In genomic region chr1:221794079-221794670, GRCh38 we compare ENCODE assay signal across 9 cellular contexts. TPM values are rescaled to one million over a fixed set of nuclear protein-coding genes. Genes with fewer than 3 reads are reported as not detected.
DNase-seq lines count a peak whose midpoint lies in the region; ATAC-seq, FAIRE-seq and TF ChIP-seq lines count a peak whose summit lies in the region.
"Had no signal": no experiment of that assay in that cellular context is flagged by ENCODE, and none has a peak within 500 bp of the region (broad histone marks: within the 10 kb centered on the region; RNA-seq: fewer than 3 reads in every experiment).

No MANE protein-coding gene starts in this region.

- peaks cover under 1% of the 10 kb centered on the region for H3K36me3 Mint-ChIP-seq in nephron progenitor cell (ENCODE audit: low read depth)
- H3K36me3 Mint-ChIP-seq: brain had no signal

- intact Hi-C loops in PC-3 (cut with micrococcal nuclease): no loop called here

- CTCF ChIA-PET in PC-3 (lab: Charles Lee): no interaction called here

- H3F3A ChIP-seq in DOHH2 (ENCODE audit: control insufficient read depth, insufficient read depth) (no peaks in the 10 kb centered on the region), PC-3 (ENCODE audit: low read length, unreplicated experiment) (no peaks in the 10 kb centered on the region)

- no peaks in the 10 kb centered on the region for H3K79me2 ChIP-seq in DOHH2 (ENCODE audit: control insufficient read depth, low read length)
- no peaks in the 10 kb centered on the region for H3K79me2 ChIP-seq in PC-3 (ENCODE audit: low read length)

- H3K4me3 Mint-ChIP-seq in nephron progenitor cell: no peak overlapping the region
- H3K4me3 Mint-ChIP-seq: brain had no signal

- H3K27ac ChIP-seq in DOHH2 (ENCODE audit: low read depth, low read length) (no peak overlapping the region), PC-3 (ENCODE audit: low read length) (no peak overlapping the region)

- no peak for TF ChIP-seq CTCF in DOHH2 (IDR thresholded peaks at IDR 0.05; ENCODE audit: low read depth, low read length, poor library complexity, severe bottlenecking)
- TF ChIP-seq CTCF in bronchial epithelial cell (IDR thresholded peaks at IDR 0.05; ENCODE audit: insufficient read depth, low read length, severe bottlenecking): no peak
- no peak for TF ChIP-seq CTCF in PC-3 (conservative IDR thresholded peaks at IDR 0.05; ENCODE audit: low read depth, low read length)
- no peak for TF ChIP-seq CTCF in nephron progenitor cell (IDR thresholded peaks at IDR 0.05)

- H2AFZ ChIP-seq in PC-3 (ENCODE audit: low read length): no peak overlapping the region

- no peaks in the 10 kb centered on the region for H3K27me3 Mint-ChIP-seq in nephron progenitor cell (ENCODE audit: low read depth, poor library complexity)

- no peak for TF ChIP-seq POLR2A in H54 (IDR thresholded peaks at IDR 0.05; ENCODE audit: low read depth, low read length)

- H4K20me1 ChIP-seq in DOHH2 (ENCODE audit: control insufficient read depth, insufficient read depth, low read depth, low read length): no peaks in the 10 kb centered on the region
- H4K20me1 ChIP-seq in PC-3 (ENCODE audit: low read length): no peaks in the 10 kb centered on the region

- H3K4me2 ChIP-seq in DOHH2 (ENCODE audit: low read length) (peak overlapping the region; percentile 56), PC-3 (ENCODE audit: low read length) (no peak overlapping the region)

- no peak overlapping the region for H3K9ac ChIP-seq in PC-3 (ENCODE audit: low read length)

- POLR2A ChIA-PET in PC-3 (lab: Charles Lee; ENCODE audit: unreplicated experiment): no interaction called here

- no peaks in the 10 kb centered on the region for H3K9me3 ChIP-seq in DOHH2 (ENCODE audit: control insufficient read depth, insufficient read depth, low read length)
- 0 out of 2 replicates have a peak, but pooled peaks cover 1% of the 10 kb centered on the region for H3K9me3 ChIP-seq in PC-3 (ENCODE audit: low read length)

- H3K36me3 ChIP-seq in DOHH2 (ENCODE audit: control insufficient read depth, low read length) (no peaks in the 10 kb centered on the region), bronchial epithelial cell (ENCODE audit: control insufficient read depth, insufficient read depth, low read length) (no peaks in the 10 kb centered on the region), PC-3 (ENCODE audit: low read depth, low read length) (no peaks in the 10 kb centered on the region)

- ATAC-seq in GM19397 (IDR thresholded peaks at IDR 0.05; ENCODE audit: unreplicated experiment) (peak; percentile 45), HG03342 (IDR thresholded peaks at IDR 0.05; ENCODE audit: unreplicated experiment) (peak; percentile 71), PC-3 (no peak)

- no peaks in the 10 kb centered on the region for H3K27me3 ChIP-seq in DOHH2 (ENCODE audit: control insufficient read depth, low read length)
- no peaks in the 10 kb centered on the region for H3K27me3 ChIP-seq in bronchial epithelial cell (ENCODE audit: control insufficient read depth, insufficient read depth, low read length)
- H3K27me3 ChIP-seq in PC-3 (ENCODE audit: low read length): no peaks in the 10 kb centered on the region

- no TSS peak for BruUV-seq in PC-3 (replicated peaks; lab: Mats Ljungman, UMichigan)

- H3K4me1 ChIP-seq in DOHH2 (ENCODE audit: control insufficient read depth, low read length) (peaks cover 23% of the 10 kb centered on the region), PC-3 (ENCODE audit: insufficient read depth, low read length) (no peaks in the 10 kb centered on the region)

- DNase-seq in bronchial epithelial cell (ENCODE audit: low read depth) (peak; percentile 48), NCI-H2029 (lab: John Stamatoyannopoulos, UW) (no peak), PC-3 (no peak), nephron progenitor cell (no peak), H54 (ENCODE audit: insufficient read length, low spot score) (no peak)

- no peak for FAIRE-seq in bronchial epithelial cell (lab: Jason Lieb, UNC)
- no peak for FAIRE-seq in H54 (lab: Jason Lieb, UNC)

- H3K27ac Mint-ChIP-seq in nephron progenitor cell: no peak overlapping the region
- H3K27ac Mint-ChIP-seq: brain had no signal

- peak overlapping the region; percentile 30 for H3K4me3 ChIP-seq in DOHH2 (ENCODE audit: low read length)
- H3K4me3 ChIP-seq in bronchial epithelial cell (ENCODE audit: low read depth, low read length): no peak overlapping the region
- no peak overlapping the region for H3K4me3 ChIP-seq in PC-3 (ENCODE audit: low read length)

- H3K9me2 ChIP-seq in DOHH2 (replicated peaks; ENCODE audit: control insufficient read depth, low read length): no peaks in the 10 kb centered on the region
- no peaks in the 10 kb centered on the region for H3K9me2 ChIP-seq in PC-3 (replicated peaks; ENCODE audit: low read length)

- peaks cover 1% of the 10 kb centered on the region for H3K9me3 Mint-ChIP-seq in nephron progenitor cell

- peaks cover 5% of the 10 kb centered on the region for H3K4me1 Mint-ChIP-seq in nephron progenitor cell
- H3K4me1 Mint-ChIP-seq: brain had no signal

RNA-seq across cellular contexts. Expression of gene DUSP10, which starts 52.3 kb away (rescaled TPM):
- total RNA-seq in bronchial epithelial cell: 9.9 and 36.6 TPM in 2 replicates
- 5.1 and 6.2 TPM in 2 replicates for total RNA-seq in PC-3 (2014; rRNA removed)
